In the genomic region with DNA sequence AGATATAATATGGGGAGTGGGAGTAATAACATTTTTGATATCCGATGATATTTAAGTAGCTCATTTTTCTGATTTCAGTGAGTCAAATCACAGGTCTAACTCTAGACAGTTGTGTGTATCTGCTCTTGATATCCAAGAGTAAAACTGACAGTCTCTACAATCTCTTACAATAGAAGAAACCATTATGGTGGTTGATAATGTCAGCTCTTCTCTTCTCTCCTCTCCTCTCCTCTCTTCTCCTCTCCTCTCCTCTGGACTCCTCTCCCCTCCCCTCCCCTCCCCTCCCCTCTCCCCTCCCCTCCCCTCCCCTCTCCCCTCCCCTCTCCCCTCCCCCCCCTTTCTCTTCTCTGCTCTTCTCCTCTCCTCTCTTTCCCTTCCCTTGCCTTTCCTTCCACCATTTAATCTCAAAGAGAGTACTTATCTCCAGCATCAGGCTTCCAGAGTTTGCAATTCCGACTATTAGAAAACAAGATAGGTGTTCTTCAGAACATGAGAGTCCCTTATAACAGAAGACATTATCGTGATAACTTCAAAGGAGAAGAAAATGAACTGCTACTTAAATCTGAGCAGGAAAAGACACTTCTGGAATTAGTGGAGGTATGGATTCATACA, we compare ENCODE assay signal across 30 cellular contexts. TPM values are rescaled to one million over a fixed set of nuclear protein-coding genes. Genes with fewer than 3 reads are reported as not detected.
"Had no signal": no experiment of that assay in that cellular context is flagged by ENCODE, and none has a peak within 500 bp of the region (broad histone marks: within the 10 kb centered on the region; RNA-seq: fewer than 3 reads in every experiment).

No MANE protein-coding gene starts in this region.

- H3K4me3 ChIP-seq: PC-9, Peyer's patch, SJCRH30 had no signal

- H3K4me2 ChIP-seq: PC-9 had no signal

- DNase-seq: Kasumi-1; KG1; MV-4-11; NCI-H1048; NCI-H1105; NCI-H1417; NCI-H1436 treated with DMSO at 0.1 percent for 48 hours; NCI-H1694; NCI-H2029; NCI-H2081 treated with DMSO at 0.1 percent for 48 hours; NCI-H2171; NCI-H226; NCI-H446; NCI-H510A; NCI-H524 treated with DMSO at 0.1 percent for 48 hours; NCI-H69; NCI-H774; NK-92 treated with Interleukin-12 subunit alpha and Interleukin-12 subunit beta, amount 100 ng/mL, for 24 hours; PC-9; Peyer's patch; SHP77 treated with DMSO at 0.1 percent for 48 hours; SJCRH30; T-helper 1 cell had no signal

- H3K36me3 ChIP-seq: Peyer's patch, SJCRH30 had no signal

- ATAC-seq: Right ventricle myocardium inferior, SK-N-SH treated with all-trans-retinoic acid at 6 μM for 48 hours had no signal

- FAIRE-seq: HTR-8/SVneo had no signal

- H3K27ac ChIP-seq: HL-60, PC-9, Peyer's patch, SJCRH30 had no signal

- H3K9me3 ChIP-seq: Peyer's patch, SJCRH30 had no signal

- H3K4me1 ChIP-seq: Peyer's patch had no signal

- H2AFZ ChIP-seq: PC-9 had no signal

- H3K27me3 ChIP-seq: Peyer's patch, SJCRH30 had no signal

RNA-seq across cellular contexts. Expression of a gene that starts 6.2 kb away (rescaled TPM):
- total RNA-seq: OCI-LY7, Right ventricle myocardium inferior had no signal

RNA-seq across cellular contexts. Expression of a gene that starts 43.6 kb away (rescaled TPM):
- total RNA-seq: M059J, OCI-LY7, PC-9, Peyer's patch, Right ventricle myocardium inferior, RPMI7951, SJCRH30 had no signal
